ENCODE assay signal across 14 cellular contexts in genomic region chr19:35518313-35518712, GRCh38. TPM values are rescaled to one million over a fixed set of nuclear protein-coding genes. Genes with fewer than 3 reads are reported as not detected.
DNase-seq lines count a peak whose midpoint lies in the region; ATAC-seq and TF ChIP-seq lines count a peak whose summit lies in the region.
"Had no signal": no experiment of that assay in that cellular context is flagged by ENCODE, and none has a peak within 500 bp of the region (broad histone marks: within the 10 kb centered on the region; RNA-seq: fewer than 3 reads in every experiment).

No MANE protein-coding gene starts in this region.

- H3K4me1 ChIP-seq in sigmoid colon = no peaks in the 10 kb centered on the region

- DNase-seq in GM03348 (ENCODE audit: low spot score) = peak; percentile 89
- DNase-seq in SK-MEL-5 (ENCODE audit: low read depth, low spot score) = peak; percentile 90
- peak; percentile 98 for DNase-seq in fibroblast of pulmonary artery (ENCODE audit: low read depth)
- peak; percentile 88 for DNase-seq in skeletal muscle cell (ENCODE audit: low read depth)
- no peak for DNase-seq in NCI-H1092 treated with DMSO at 0.1 percent for 48 hours (lab: John Stamatoyannopoulos, UW)
- no peak for DNase-seq in cerebellar nuclear complex (lab: John Stamatoyannopoulos, UW)
- no peak for DNase-seq in sigmoid colon
- DNase-seq: activated CD4-positive, alpha-beta T cell treated with anti-CD3 and anti-CD28 coated beads for 48 hours; activated gamma-delta T cell treated with Interleukin-2 at 50 U/mL for 16 hours; DMS53; Right ventricle myocardium superior had no signal

- ATAC-seq in GM21528 (IDR thresholded peaks at IDR 0.05; ENCODE audit: low FRiP score, unreplicated experiment) = no peak

- TF ChIP-seq CTCF in fibroblast of pulmonary artery (IDR thresholded peaks at IDR 0.05; ENCODE audit: low read length, missing control alignments) (no peak), sigmoid colon (IDR thresholded peaks at IDR 0.05) (no peak)

- no peaks in the 10 kb centered on the region for H3K36me3 ChIP-seq in sigmoid colon

- intact Hi-C loops in sigmoid colon (cut with DNase I) = no loop called here

- in situ Hi-C loops in SK-MEL-5 (cut with HindIII; ENCODE audit: low pct_unique_long_range_greater_than_20kb, low sequenced_read_pairs) = no loop called here

- no peak for TF ChIP-seq POLR2A in sigmoid colon (IDR thresholded peaks at IDR 0.05)

- WGBS in sigmoid colon, 2 donors = 73 to 74% methylated on average over 6 of the region's 6 CpGs

- no peak for TF ChIP-seq EP300 in sigmoid colon (IDR thresholded peaks at IDR 0.05)

- H3K27ac ChIP-seq in sigmoid colon = no peak overlapping the region

- peaks cover 0 to 20% (median 12%) of the 10 kb centered on the region in 3 donors for H3K27me3 ChIP-seq in sigmoid colon

- H3K4me3 ChIP-seq in fibroblast of pulmonary artery (replicated peaks; ENCODE audit: low read depth, low read length) (no peak overlapping the region), skeletal muscle cell (ENCODE audit: low read depth, low read length) (no peak overlapping the region), sigmoid colon (no peak overlapping the region)

- H3K9me3 ChIP-seq in sigmoid colon = no peaks in the 10 kb centered on the region

RNA-seq across cellular contexts. Expression of gene DMKN, which starts 4.9 kb away (rescaled TPM):
- 16.7 and 23.0 TPM in 2 replicates for total RNA-seq in SK-MEL-5 (2014; rRNA removed; shearing (Covaris generic))
- 28.0 and 29.1 TPM in 2 replicates for polyA plus RNA-seq in SK-MEL-5 (2015; cell fraction: cytosol; rRNA removed)
- 27.1 and 31.7 TPM in 2 replicates for polyA plus RNA-seq in SK-MEL-5 (2015; cell fraction: nucleus; rRNA removed)
- 10 to 100 TPM in 3 of 4 donors, 1 to 10 TPM in 1; 6.1 to 39.0 (median 24.4) TPM for total RNA-seq in sigmoid colon
- 10 to 100 TPM in 1 of 3 donors, 1 to 10 TPM in 2; 5.5 to 20.6 (median 9.0) TPM for polyA plus RNA-seq in sigmoid colon
- total RNA-seq: dermis microvascular lymphatic vessel endothelial cell had no signal

RNA-seq across cellular contexts. Expression of gene SBSN, which starts 9.8 kb away (rescaled TPM):
- 0.11 TPM in 1 of 2 replicates, not detected in the other for total RNA-seq in SK-MEL-5 (2014; rRNA removed; shearing (Covaris generic))
- polyA plus RNA-seq in SK-MEL-5 (2015; cell fraction: cytosol; rRNA removed) = 0.11 TPM in 1 of 2 replicates, not detected in the other
- polyA plus RNA-seq in SK-MEL-5 (2015; cell fraction: nucleus; rRNA removed) = not detected in 2 replicates
- total RNA-seq in sigmoid colon = not detected
- polyA plus RNA-seq in sigmoid colon = 1 to 10 TPM in 1 of 3 donors, under 1 TPM in 1, not detected in 1; 0.17 to 1.2 TPM
- total RNA-seq: dermis microvascular lymphatic vessel endothelial cell, Right ventricle myocardium superior, temporal lobe had no signal

RNA-seq across cellular contexts. Expression of gene GAPDHS, which starts 14.9 kb away (rescaled TPM):
- total RNA-seq in SK-MEL-5 (2014; rRNA removed; shearing (Covaris generic)) = 3.2 and 3.6 TPM in 2 replicates
- polyA plus RNA-seq in SK-MEL-5 (2015; cell fraction: cytosol; rRNA removed) = 2.6 and 3.7 TPM in 2 replicates
- polyA plus RNA-seq in SK-MEL-5 (2015; cell fraction: nucleus; rRNA removed) = 2.8 and 2.9 TPM in 2 replicates
- not detected for total RNA-seq in sigmoid colon
- not detected for polyA plus RNA-seq in sigmoid colon
- total RNA-seq: dermis microvascular lymphatic vessel endothelial cell, Right ventricle myocardium superior, temporal lobe had no signal

RNA-seq across cellular contexts. Expression of gene TMEM147, which starts 27.1 kb away (rescaled TPM):
- total RNA-seq in SK-MEL-5 (2014; rRNA removed; shearing (Covaris generic)) = 582 and 591 TPM in 2 replicates
- 328 and 445 TPM in 2 replicates for polyA plus RNA-seq in SK-MEL-5 (2015; cell fraction: cytosol; rRNA removed)
- 215 and 307 TPM in 2 replicates for polyA plus RNA-seq in SK-MEL-5 (2015; cell fraction: nucleus; rRNA removed)
- total RNA-seq in sigmoid colon = 10 to 100 TPM; 60.1 to 72.5 (median 69.3) TPM
- 100 to 1,000 TPM in 1 of 3 donors, 10 to 100 TPM in 2; 24.5 to 123 (median 46.2) TPM for polyA plus RNA-seq in sigmoid colon

RNA-seq across cellular contexts. Expression of gene KRTDAP, which starts 28.0 kb away (rescaled TPM):
- not detected in 2 replicates for total RNA-seq in SK-MEL-5 (2014; rRNA removed; shearing (Covaris generic))
- polyA plus RNA-seq in SK-MEL-5 (2015; cell fraction: cytosol; rRNA removed) = not detected in 2 replicates
- polyA plus RNA-seq in SK-MEL-5 (2015; cell fraction: nucleus; rRNA removed) = not detected in 2 replicates
- total RNA-seq in sigmoid colon = not detected
- not detected for polyA plus RNA-seq in sigmoid colon
- total RNA-seq: dermis microvascular lymphatic vessel endothelial cell, Right ventricle myocardium superior had no signal

Comparison
In these comparisons a context has a peak if more than half of its experiments do, and no peak if none do; other contexts are left out.
1. DNase-seq: peak in GM03348 (single experiment), SK-MEL-5 (single experiment), fibroblast of pulmonary artery (single experiment) and skeletal muscle cell (single experiment); none in NCI-H1092 treated with DMSO at 0.1 percent for 48 hours (single experiment), cerebellar nuclear complex (0 of 2) and sigmoid colon (single experiment).